ENCODE assay signal across 13 cellular contexts in the genomic region with DNA sequence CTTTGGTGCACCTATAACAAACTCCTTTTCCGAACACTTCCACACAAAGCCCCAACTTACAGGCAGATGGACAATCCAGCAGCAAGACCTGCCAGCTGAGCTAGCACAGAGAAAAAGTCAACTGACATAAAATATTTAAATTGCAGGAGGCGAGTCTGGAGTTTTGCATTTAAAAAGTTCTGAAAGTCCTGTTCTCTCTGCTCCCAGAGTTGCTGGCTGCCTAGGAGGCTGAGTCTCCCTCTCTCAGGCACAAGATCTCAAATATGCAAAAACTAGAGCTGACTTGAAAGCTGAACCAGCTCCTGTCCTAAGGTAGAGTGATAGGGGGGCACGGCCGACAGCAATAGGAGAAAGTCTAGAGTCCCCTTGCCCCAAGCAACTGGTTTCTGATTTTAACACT. TPM values are rescaled to one million over a fixed set of nuclear protein-coding genes. Genes with fewer than 3 reads are reported as not detected.
DNase-seq lines count a peak whose midpoint lies in the region; ATAC-seq and TF ChIP-seq lines count a peak whose summit lies in the region.
"Had no signal": no experiment of that assay in that cellular context is flagged by ENCODE, and none has a peak within 500 bp of the region (broad histone marks: within the 10 kb centered on the region; RNA-seq: fewer than 3 reads in every experiment).

No MANE protein-coding gene starts in this region.

- H3K4me1 ChIP-seq in right cardiac atrium (ENCODE audit: control insufficient read depth, insufficient read depth, low read length) (peaks cover 1% of the 10 kb centered on the region), ovary (ENCODE audit: insufficient read depth) (peaks cover 3% of the 10 kb centered on the region)

- no peak overlapping the region for H3K4me3 Mint-ChIP-seq in activated naive CD4-positive, alpha-beta T cell treated with anti-CD3 and anti-CD28 coated beads for 36 hours

- H3K4me3 ChIP-seq in right cardiac atrium (ENCODE audit: low read length) (peak overlapping the region; percentile 73), ovary (peak overlapping the region; percentile 40)

- peaks cover 22% of the 10 kb centered on the region for H3K4me1 Mint-ChIP-seq in activated naive CD4-positive, alpha-beta T cell treated with anti-CD3 and anti-CD28 coated beads for 36 hours (ENCODE audit: low read depth)

- H3K27me3 ChIP-seq in right cardiac atrium (ENCODE audit: control insufficient read depth, insufficient read depth) = no peaks in the 10 kb centered on the region
- no peaks in the 10 kb centered on the region for H3K27me3 ChIP-seq in ovary

- WGBS in right cardiac atrium = 24% methylated on average over 4 of the region's 4 CpGs
- WGBS in ovary, 3 donors = 3 to 5% (median 5%) methylated on average over 4 of the region's 4 CpGs

- no peak for TF ChIP-seq CTCF in ovary (IDR thresholded peaks at IDR 0.05)

- peak overlapping the region; percentile 95 for H3K27ac ChIP-seq in right cardiac atrium (ENCODE audit: low read length)
- no peak overlapping the region for H3K27ac ChIP-seq in ovary
- H3K27ac ChIP-seq: epithelial cell of prostate, HL-60 had no signal

- TF ChIP-seq EP300 in ovary (IDR thresholded peaks at IDR 0.05) = no peak

- no peaks in the 10 kb centered on the region for H3K36me3 ChIP-seq in ovary

- H3K9me3 Mint-ChIP-seq in activated naive CD4-positive, alpha-beta T cell treated with anti-CD3 and anti-CD28 coated beads for 36 hours = no peaks in the 10 kb centered on the region
- H3K9me3 Mint-ChIP-seq: activated T-cell treated with anti-CD3 and anti-CD28 coated beads, Interleukin-2, amount 50 U/mL, for 72 hours; CD14-positive monocyte had no signal

- intact Hi-C loops in right cardiac atrium (cut with DNase I) (no loop called here), ovary (cut with DNase I) (no loop called here)
- intact Hi-C loops in activated naive CD4-positive, alpha-beta T cell treated with anti-CD3 and anti-CD28 coated beads for 36 hours (cut with micrococcal nuclease) = no loop called here

- no peaks in the 10 kb centered on the region for H3K36me3 Mint-ChIP-seq in activated naive CD4-positive, alpha-beta T cell treated with anti-CD3 and anti-CD28 coated beads for 36 hours (ENCODE audit: low read depth)
- H3K36me3 Mint-ChIP-seq: CD14-positive monocyte had no signal

- CTCF ChIA-PET in activated naive CD4-positive, alpha-beta T cell treated with anti-CD3 and anti-CD28 coated beads for 36 hours (lab: Charles Lee) = interaction anchor here (0.6 to 1.2 kb wide), 2 partner anchors 19 to 53 kb away, joined by 3 to 9 read pairs; no protein-coding TSS in a partner anchor

- H3K9me3 ChIP-seq in right cardiac atrium (ENCODE audit: control insufficient read depth, low read length) = no peaks in the 10 kb centered on the region
- H3K9me3 ChIP-seq in ovary = no peaks in the 10 kb centered on the region

- H3K27me3 Mint-ChIP-seq in activated naive CD4-positive, alpha-beta T cell treated with anti-CD3 and anti-CD28 coated beads for 36 hours (ENCODE audit: low read depth) = peaks cover 6% of the 10 kb centered on the region

- peak; percentile 21 for DNase-seq in AG08395 (ENCODE audit: low spot score)
- no peak for DNase-seq in right cardiac atrium
- no peak for DNase-seq in ovary
- DNase-seq in stimulated activated CD4-positive, alpha-beta T cell treated with anti-CD3 and anti-CD28 coated beads, Interleukin-4, amount 100 ng/mL, for 24 hours = no peak
- no peak for DNase-seq in activated naive CD4-positive, alpha-beta T cell treated with anti-CD3 and anti-CD28 coated beads for 36 hours
- DNase-seq in NK-92 treated with Interleukin-12 subunit alpha and Interleukin-12 subunit beta, amount 100 ng/mL, for 24 hours (lab: John Stamatoyannopoulos, UW) = no peak
- DNase-seq: activated T-cell treated with anti-CD3 and anti-CD28 coated beads, Interleukin-2, amount 50 U/mL, for 72 hours; NCI-H2171 had no signal

- no peak overlapping the region for H3K27ac Mint-ChIP-seq in activated naive CD4-positive, alpha-beta T cell treated with anti-CD3 and anti-CD28 coated beads for 36 hours
- H3K27ac Mint-ChIP-seq: activated T-cell treated with anti-CD3 and anti-CD28 coated beads, Interleukin-2, amount 50 U/mL, for 72 hours had no signal

- peak; percentile 5; the same call in 2 of the 3 replicates for ATAC-seq in SK-N-SH treated with all-trans-retinoic acid at 6 μM for 48 hours
- ATAC-seq in right cardiac atrium = no peak
- no peak for ATAC-seq in GM19328 (IDR thresholded peaks at IDR 0.05; ENCODE audit: unreplicated experiment)
- ATAC-seq: activated T-cell treated with anti-CD3 and anti-CD28 coated beads, Interleukin-2, amount 50 U/mL, for 72 hours had no signal

- no peak for TF ChIP-seq POLR2A in ovary (IDR thresholded peaks at IDR 0.05)

TF ChIP-seq in SK-N-SH treated with all-trans-retinoic acid at 6 μM for 48 hours, 23 proteins besides CTCF, POLR2A, EP300 and RAD21 (continues in another document):
- TF ChIP-seq, protein P1, sequence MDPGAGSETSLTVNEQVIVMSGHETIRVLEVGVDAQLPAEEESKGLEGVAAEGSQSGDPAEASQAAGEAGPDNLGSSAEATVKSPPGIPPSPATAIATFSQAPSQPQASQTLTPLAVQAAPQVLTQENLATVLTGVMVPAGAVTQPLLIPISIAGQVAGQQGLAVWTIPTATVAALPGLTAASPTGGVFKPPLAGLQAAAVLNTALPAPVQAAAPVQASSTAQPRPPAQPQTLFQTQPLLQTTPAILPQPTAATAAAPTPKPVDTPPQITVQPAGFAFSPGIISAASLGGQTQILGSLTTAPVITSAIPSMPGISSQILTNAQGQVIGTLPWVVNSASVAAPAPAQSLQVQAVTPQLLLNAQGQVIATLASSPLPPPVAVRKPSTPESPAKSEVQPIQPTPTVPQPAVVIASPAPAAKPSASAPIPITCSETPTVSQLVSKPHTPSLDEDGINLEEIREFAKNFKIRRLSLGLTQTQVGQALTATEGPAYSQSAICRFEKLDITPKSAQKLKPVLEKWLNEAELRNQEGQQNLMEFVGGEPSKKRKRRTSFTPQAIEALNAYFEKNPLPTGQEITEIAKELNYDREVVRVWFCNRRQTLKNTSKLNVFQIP (CRISPR knock-in tag; IDR thresholded peaks at IDR 0.05; ENCODE audit: borderline replicate concordance, low read depth) = no peak
- TF ChIP-seq TCF4 (CRISPR knock-in tag; IDR thresholded peaks at IDR 0.05; ENCODE audit: borderline replicate concordance) (no peak), ESRRG (CRISPR knock-in tag; IDR thresholded peaks at IDR 0.05) (no peak), PPARA (CRISPR knock-in tag; IDR thresholded peaks at IDR 0.05; ENCODE audit: borderline replicate concordance) (no peak), ZC3H10 (CRISPR knock-in tag; IDR thresholded peaks at IDR 0.05) (no peak), GLIS3 (CRISPR knock-in tag; IDR thresholded peaks at IDR 0.05) (no peak), ZNF565 (CRISPR knock-in tag; conservative IDR thresholded peaks at IDR 0.05; ENCODE audit: low read depth) (no peak), RARB (CRISPR knock-in tag; IDR thresholded peaks at IDR 0.05) (no peak), TOX (CRISPR knock-in tag; IDR thresholded peaks at IDR 0.05; ENCODE audit: borderline replicate concordance) (no peak), ZNF8 (CRISPR knock-in tag; IDR thresholded peaks at IDR 0.05) (no peak), SNAI2 (CRISPR knock-in tag; IDR thresholded peaks at IDR 0.05) (no peak), OSR1 (CRISPR knock-in tag; IDR thresholded peaks at IDR 0.05) (no peak), CSDC2 (CRISPR knock-in tag; IDR thresholded peaks at IDR 0.05) (no peak), ARNTL (CRISPR knock-in tag; IDR thresholded peaks at IDR 0.05; ENCODE audit: borderline replicate concordance, low read depth) (no peak), ZFP30 (CRISPR knock-in tag; IDR thresholded peaks at IDR 0.05) (no peak), ZNF70 (CRISPR knock-in tag; IDR thresholded peaks at IDR 0.05) (no peak)
- TF ChIP-seq, protein P2, sequence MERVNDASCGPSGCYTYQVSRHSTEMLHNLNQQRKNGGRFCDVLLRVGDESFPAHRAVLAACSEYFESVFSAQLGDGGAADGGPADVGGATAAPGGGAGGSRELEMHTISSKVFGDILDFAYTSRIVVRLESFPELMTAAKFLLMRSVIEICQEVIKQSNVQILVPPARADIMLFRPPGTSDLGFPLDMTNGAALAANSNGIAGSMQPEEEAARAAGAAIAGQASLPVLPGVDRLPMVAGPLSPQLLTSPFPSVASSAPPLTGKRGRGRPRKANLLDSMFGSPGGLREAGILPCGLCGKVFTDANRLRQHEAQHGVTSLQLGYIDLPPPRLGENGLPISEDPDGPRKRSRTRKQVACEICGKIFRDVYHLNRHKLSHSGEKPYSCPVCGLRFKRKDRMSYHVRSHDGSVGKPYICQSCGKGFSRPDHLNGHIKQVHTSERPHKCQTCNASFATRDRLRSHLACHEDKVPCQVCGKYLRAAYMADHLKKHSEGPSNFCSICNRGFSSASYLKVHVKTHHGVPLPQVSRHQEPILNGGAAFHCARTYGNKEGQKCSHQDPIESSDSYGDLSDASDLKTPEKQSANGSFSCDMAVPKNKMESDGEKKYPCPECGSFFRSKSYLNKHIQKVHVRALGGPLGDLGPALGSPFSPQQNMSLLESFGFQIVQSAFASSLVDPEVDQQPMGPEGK (CRISPR knock-in tag; IDR thresholded peaks at IDR 0.05; ENCODE audit: borderline replicate concordance) = no peak
- TF ChIP-seq, protein P3, sequence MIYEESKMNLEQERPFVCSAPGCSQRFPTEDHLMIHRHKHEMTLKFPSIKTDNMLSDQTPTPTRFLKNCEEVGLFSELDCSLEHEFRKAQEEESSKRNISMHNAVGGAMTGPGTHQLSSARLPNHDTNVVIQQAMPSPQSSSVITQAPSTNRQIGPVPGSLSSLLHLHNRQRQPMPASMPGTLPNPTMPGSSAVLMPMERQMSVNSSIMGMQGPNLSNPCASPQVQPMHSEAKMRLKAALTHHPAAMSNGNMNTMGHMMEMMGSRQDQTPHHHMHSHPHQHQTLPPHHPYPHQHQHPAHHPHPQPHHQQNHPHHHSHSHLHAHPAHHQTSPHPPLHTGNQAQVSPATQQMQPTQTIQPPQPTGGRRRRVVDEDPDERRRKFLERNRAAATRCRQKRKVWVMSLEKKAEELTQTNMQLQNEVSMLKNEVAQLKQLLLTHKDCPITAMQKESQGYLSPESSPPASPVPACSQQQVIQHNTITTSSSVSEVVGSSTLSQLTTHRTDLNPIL (CRISPR knock-in tag; IDR thresholded peaks at IDR 0.05; ENCODE audit: low read depth) = no peak

RNA-seq across cellular contexts. Expression of a gene that starts 1.1 kb away (rescaled TPM):
- total RNA-seq in right cardiac atrium (10 to 100 TPM; 45.4 to 70.6 (median 56.8) TPM), ovary (10 to 100 TPM; 17.0 to 69.2 (median 24.1) TPM)
- polyA plus RNA-seq in right cardiac atrium (41.0 TPM), ovary (10 to 100 TPM; 40.9 to 89.1 TPM)
- not detected for total RNA-seq in activated naive CD4-positive, alpha-beta T cell treated with anti-CD3 and anti-CD28 coated beads for 36 hours
- total RNA-seq: activated T-cell treated with anti-CD3 and anti-CD28 coated beads, Interleukin-2, amount 50 U/mL, for 72 hours had no signal
- polyA plus RNA-seq: CD14-positive monocyte had no signal

Comparison
In these comparisons a context has a peak if more than half of its experiments do, and no peak if none do; other contexts are left out.
1. RNA of a gene that starts 1.1 kb away (total RNA-seq): 45.4 to 70.6 TPM in right cardiac atrium and 17.0 to 69.2 TPM in ovary; not detected in activated naive CD4-positive, alpha-beta T cell treated with anti-CD3 and anti-CD28 coated beads for 36 hours; every median in the first group is over 10 times any median in the second.